Comparison of ENCODE assay signal across 8 cellular contexts in genomic region chr1:53238197-53239155, GRCh38. TPM values are rescaled to one million over a fixed set of nuclear protein-coding genes. Genes with fewer than 3 reads are reported as not detected.
DNase-seq lines count a peak whose midpoint lies in the region; ATAC-seq, FAIRE-seq and TF ChIP-seq lines count a peak whose summit lies in the region.

Gene MAGOH (minus strand): TSS chr1:53238518. CDS start chr1:53238448, 70 bp downstream.

- in situ Hi-C loops in ACHN (cut with HindIII; ENCODE audit: low pct_ligation_motif_present, low pct_unique_long_range_greater_than_20kb, low sequenced_read_pairs) = no loop called here
- in situ Hi-C loops in mammary epithelial cell (cut with MboI; ENCODE audit: low sequenced_read_pairs in 2 of 2) = no loop called here

- no peak for FAIRE-seq in small intestine (lab: Jason Lieb, UNC)

- H3K79me2 ChIP-seq in mammary epithelial cell (ENCODE audit: insufficient read depth, low read length) = peaks cover 40% of the 10 kb centered on the region

- dilution Hi-C loops in mammary epithelial cell (cut with HindIII; ENCODE audit: low sequenced_read_pairs) = loop anchor here (10.0 kb wide), 1 partner anchor 56 kb away; no protein-coding TSS in a partner anchor

- 4% methylated on average over 20 of the region's 64 CpGs for WGBS in mammary epithelial cell (ENCODE audit: low coverage, missing lambda C conversion rate)
- WGBS in small intestine, 3 donors = 4 to 6% (median 6%) methylated on average over 64 of the region's 64 CpGs

- peak within 1 kb of the TSS; percentile 97 for H3K4me2 ChIP-seq in mammary epithelial cell (ENCODE audit: insufficient read depth, low read depth, low read length)

- no peaks in the 10 kb centered on the region for H4K20me1 ChIP-seq in mammary epithelial cell (ENCODE audit: insufficient read depth, low read length)

- peak within 1 kb of the TSS; percentile 92 for H3K9ac ChIP-seq in mammary epithelial cell (ENCODE audit: insufficient read depth, low read length)
- peak within 1 kb of the TSS; percentile 95 for H3K9ac ChIP-seq in iPS-20b (ENCODE audit: low read depth, low read length)

- ATAC-seq in GM18873 (IDR thresholded peaks at IDR 0.05; ENCODE audit: low FRiP score, unreplicated experiment) (peak; percentile 92), HG03139 (IDR thresholded peaks at IDR 0.05; ENCODE audit: unreplicated experiment) (peak; percentile 98)

- H3K36me3 ChIP-seq in WERI-Rb-1 (peaks cover 31% of the 10 kb centered on the region), mammary epithelial cell (ENCODE audit: insufficient read depth, low read length) (peaks cover 7% of the 10 kb centered on the region), iPS-20b (ENCODE audit: insufficient read depth, low read depth, low read length) (peaks cover 29% of the 10 kb centered on the region), small intestine (ENCODE audit: control insufficient read depth in 2 of 2, insufficient read depth in 2 of 2, low read length in 2 of 2) (peaks cover 6 to 12% of the 10 kb centered on the region in 2 donors)

- CTCF ChIA-PET in mammary epithelial cell (lab: Charles Lee; ENCODE audit: low non-redundant PET) = no interaction called here

- H3K4me3 ChIP-seq in WERI-Rb-1 (ENCODE audit: low read depth, low read length) = peak within 1 kb of the TSS; percentile 100
- peak within 1 kb of the TSS; percentile 85 to 94 (median 89) for H3K4me3 ChIP-seq in mammary epithelial cell (replicated peaks in 1 of 3; ENCODE audit: insufficient read depth in 1 of 3, low read depth in 2 of 3, low read length in 3 of 3)
- peak within 1 kb of the TSS; percentile 98 for H3K4me3 ChIP-seq in iPS-20b (ENCODE audit: low read length)
- peak within 1 kb of the TSS; percentile 70 to 94 for H3K4me3 ChIP-seq in small intestine (ENCODE audit: low read depth in 1 of 2, low read length in 2 of 2)

- H3K9me3 ChIP-seq in WERI-Rb-1 (ENCODE audit: severe bottlenecking) = no peaks in the 10 kb centered on the region
- H3K9me3 ChIP-seq in mammary epithelial cell (replicated peaks; ENCODE audit: insufficient read depth, low read length) = no peaks in the 10 kb centered on the region
- no peaks in the 10 kb centered on the region for H3K9me3 ChIP-seq in iPS-20b (ENCODE audit: insufficient read depth, low read depth, low read length)
- no peaks in the 10 kb centered on the region for H3K9me3 ChIP-seq in small intestine (ENCODE audit: control insufficient read depth, low read depth)

- no peak for TF ChIP-seq CTCF in WERI-Rb-1 (IDR thresholded peaks at IDR 0.05; ENCODE audit: low read depth, low read length)
- TF ChIP-seq CTCF in mammary epithelial cell (conservative IDR thresholded peaks at IDR 0.05 in 1 of 2, IDR thresholded peaks at IDR 0.05 in 1 of 2; ENCODE audit: extremely low read depth in 1 of 2, insufficient read depth in 1 of 2, low read depth in 1 of 2, low read length in 2 of 2) = no peak

- H3K27ac ChIP-seq in WERI-Rb-1 (peak within 1 kb of the TSS; percentile 72), mammary epithelial cell (ENCODE audit: insufficient read depth, low read depth, low read length) (peak within 1 kb of the TSS; percentile 84), iPS-20b (ENCODE audit: low read length) (no peak within 1 kb of the TSS), small intestine (ENCODE audit: low read depth in 1 of 2, low read length in 1 of 2) (peak within 1 kb of the TSS; percentile 71 to 73)

- DNase-seq in ACHN = peak; percentile 95
- peak; percentile 97 for DNase-seq in NCI-H2227 (lab: John Stamatoyannopoulos, UW; ENCODE audit: unreplicated experiment)
- peak; percentile 94 for DNase-seq in WERI-Rb-1
- DNase-seq in mammary epithelial cell = peak; percentile 91
- DNase-seq in small intestine = peak; percentile 97

- peaks cover 12% of the 10 kb centered on the region for H3K4me1 ChIP-seq in mammary epithelial cell (ENCODE audit: insufficient read depth, low read length)
- H3K4me1 ChIP-seq in iPS-20b (ENCODE audit: insufficient read depth, low read length) = no peaks in the 10 kb centered on the region
- peaks cover 3 to 9% of the 10 kb centered on the region in 2 donors for H3K4me1 ChIP-seq in small intestine (ENCODE audit: control insufficient read depth in 2 of 2, insufficient read depth in 1 of 2, low read depth in 1 of 2, low read length in 1 of 2)

- BruUV-seq in mammary epithelial cell (replicated peaks; lab: Mats Ljungman, UMichigan) = TSS peak; percentile 84

- peak within 1 kb of the TSS; percentile 88 for H2AFZ ChIP-seq in mammary epithelial cell (ENCODE audit: low read depth, low read length)

- no peaks in the 10 kb centered on the region for H3K27me3 ChIP-seq in WERI-Rb-1 (ENCODE audit: insufficient read depth, low read depth, severe bottlenecking)
- no peaks in the 10 kb centered on the region for H3K27me3 ChIP-seq in mammary epithelial cell (ENCODE audit: insufficient read depth, low read length)
- H3K27me3 ChIP-seq in iPS-20b (ENCODE audit: insufficient read depth, low read length) = no peaks in the 10 kb centered on the region
- H3K27me3 ChIP-seq in small intestine (ENCODE audit: control insufficient read depth in 2 of 2, insufficient read depth in 2 of 2, low read length in 2 of 2) = no peaks in the 10 kb centered on the region

- intact Hi-C loops in mammary epithelial cell (cut with micrococcal nuclease) = loop anchor here (1.0 kb wide), 2 partner anchors 11 to 18 kb away; partner anchors contain the start of gene CZIB

RNA-seq across cellular contexts. Expression of gene MAGOH, which starts in this region (rescaled TPM):
- 10 to 100 TPM; 15.8 to 43.8 TPM for total RNA-seq in mammary epithelial cell
- polyA plus RNA-seq in mammary epithelial cell (17.8 TPM), small intestine (100 to 1,000 TPM in 1 of 3 donors, 10 to 100 TPM in 2; 72.7 to 116 (median 97.7) TPM)
- 57.4 TPM for polyA minus RNA-seq in mammary epithelial cell
